8 cellular contexts compared by ENCODE assay signal in the genomic region with DNA sequence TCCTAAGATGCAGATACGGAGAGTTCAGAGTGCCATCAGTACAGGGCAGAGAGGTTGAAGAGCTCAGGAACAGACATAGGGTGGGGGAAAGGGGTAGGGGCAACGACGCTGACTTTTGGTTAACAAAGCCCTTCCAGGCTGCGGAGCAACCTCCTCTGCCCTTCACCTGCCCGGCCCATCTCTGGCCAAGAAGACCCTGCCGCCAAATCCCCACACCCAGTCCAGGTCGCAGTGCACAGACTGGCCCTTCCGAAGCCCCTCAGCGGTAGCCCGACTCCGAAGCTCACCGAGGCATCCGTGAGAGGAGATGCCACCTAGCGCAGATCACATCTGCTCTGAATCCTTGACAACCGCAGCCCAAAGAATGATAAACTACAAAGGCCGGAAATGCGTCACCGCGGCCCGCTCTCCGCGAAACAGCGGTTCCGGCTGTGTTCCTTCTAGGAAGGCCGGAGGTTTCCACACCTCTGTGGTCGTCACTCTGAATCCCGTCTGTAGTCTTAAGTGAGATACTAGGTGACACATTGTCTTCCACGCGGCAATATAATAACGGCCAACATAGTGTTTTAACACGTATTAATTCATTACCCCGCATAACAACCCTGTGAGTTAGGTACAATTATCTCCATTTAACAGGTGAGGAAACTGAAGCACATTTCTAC. TPM values are rescaled to one million over a fixed set of nuclear protein-coding genes. Genes with fewer than 3 reads are reported as not detected.
DNase-seq lines count a peak whose midpoint lies in the region; ATAC-seq, FAIRE-seq and TF ChIP-seq lines count a peak whose summit lies in the region.

Gene ZSCAN23, minus strand, starts transcription at position 380 of the 662 bp plus-strand sequence. CDS start 7,225 bp downstream, outside the sequence.

- H3K27me3 ChIP-seq in small intestine (ENCODE audit: control insufficient read depth in 2 of 2, insufficient read depth in 2 of 2, low read length in 2 of 2): peaks cover 0 to 15% of the 10 kb centered on the region in 2 donors

- 1 to 6% (median 6%) methylated on average over 32 of the region's 32 CpGs for WGBS in small intestine, 3 donors

- ATAC-seq in HG02798 (IDR thresholded peaks at IDR 0.05; ENCODE audit: poor library complexity, unreplicated experiment): peak; percentile 98
- ATAC-seq in WTC11: peak; percentile 86

- H3K27me3 Mint-ChIP-seq in WTC11 (ENCODE audit: low read depth): peaks cover 6% of the 10 kb centered on the region
- H3K27me3 Mint-ChIP-seq in immature natural killer cell (ENCODE audit: low read depth in 3 of 3): peaks cover 15 to 23% (median 22%) of the 10 kb centered on the region in 3 donors

- H3K4me1 Mint-ChIP-seq in WTC11 (peaks cover 16% of the 10 kb centered on the region), immature natural killer cell (peaks cover 24 to 31% of the 10 kb centered on the region in 2 donors)

- H3K27ac ChIP-seq in small intestine (ENCODE audit: low read depth in 1 of 2, low read length in 1 of 2): peak within 1 kb of the TSS in 1 of 2 donors; percentile 28

- CTCF ChIA-PET in WTC11 (lab: Charles Lee): interaction anchor here (1.2 to 1.5 kb wide), 2 partner anchors 88 to 99 kb away, joined by 3 read pairs; no protein-coding TSS in a partner anchor

- H3K27ac Mint-ChIP-seq in WTC11 (peak within 1 kb of the TSS; percentile 99), immature natural killer cell (peak within 1 kb of the TSS; percentile 63 to 97 (median 88))

- TF ChIP-seq CTCF in GM12865 (IDR thresholded peaks at IDR 0.05; ENCODE audit: insufficient read depth, low read depth, low read length, missing control alignments) (no peak), WTC11 (IDR thresholded peaks at IDR 0.05) (no peak), cardiac fibroblast (IDR thresholded peaks at IDR 0.05; ENCODE audit: low read depth, low read length) (no peak)

- peak within 1 kb of the TSS; percentile 66 for H3K4me3 ChIP-seq in GM12865 (ENCODE audit: low read depth, low read length)
- peak within 1 kb of the TSS; percentile 86 to 97 for H3K4me3 ChIP-seq in cardiac fibroblast (replicated peaks in 1 of 2; ENCODE audit: low read depth in 2 of 2, low read length in 2 of 2)
- H3K4me3 ChIP-seq in small intestine (ENCODE audit: low read depth in 1 of 2, low read length in 2 of 2): peak within 1 kb of the TSS; percentile 41 to 58

- H3K4me3 Mint-ChIP-seq in WTC11 (no peak within 1 kb of the TSS; the same call in none of the 2 replicates), immature natural killer cell (peak within 1 kb of the TSS; percentile 87 to 96 (median 88))

- peak; percentile 89 for DNase-seq in GM12865 (ENCODE audit: low read depth)
- peak; percentile 27 for DNase-seq in NCI-H2029 (lab: John Stamatoyannopoulos, UW)
- peak; percentile 80 for DNase-seq in WTC11 (ENCODE audit: low spot score)
- peak; percentile 88 to 93 for DNase-seq in cardiac fibroblast (ENCODE audit: low read depth in 2 of 2)
- DNase-seq in immature natural killer cell: peak; percentile 85 to 91 (median 88)
- peak; percentile 51 for DNase-seq in small intestine
- no peak for DNase-seq in NOMO-1 treated with dmso at 0.1 percent for 144 hours (lab: John Stamatoyannopoulos, UW; ENCODE audit: unreplicated experiment)

- peaks cover 16% of the 10 kb centered on the region for H3K9me3 Mint-ChIP-seq in WTC11
- peaks cover 9 to 39% (median 13%) of the 10 kb centered on the region in 6 donors for H3K9me3 Mint-ChIP-seq in immature natural killer cell

- POLR2A ChIA-PET in WTC11 (lab: Charles Lee): interaction anchor here (0.5 to 1.0 kb wide), 2 partner anchors 41 to 285 kb away, joined by 3 read pairs; no protein-coding TSS in a partner anchor

- H3K9me3 ChIP-seq in small intestine (ENCODE audit: control insufficient read depth, low read depth): no peaks in the 10 kb centered on the region

- no peak for FAIRE-seq in small intestine (lab: Jason Lieb, UNC)

- no peaks in the 10 kb centered on the region for H3K4me1 ChIP-seq in small intestine (ENCODE audit: control insufficient read depth in 2 of 2, insufficient read depth in 1 of 2, low read depth in 1 of 2, low read length in 1 of 2)

- H3K36me3 Mint-ChIP-seq in WTC11 (peaks cover 2% of the 10 kb centered on the region; the same call in 1 of the 2 replicates), immature natural killer cell (peaks cover 0 to 9% (median 4%) of the 10 kb centered on the region in 3 donors)

- no peaks in the 10 kb centered on the region for H3K36me3 ChIP-seq in small intestine (ENCODE audit: control insufficient read depth in 2 of 2, insufficient read depth in 2 of 2, low read length in 2 of 2)

TF ChIP-seq in WTC11, 78 proteins besides CTCF, POLR2A, EP300 and RAD21:
- TF ChIP-seq SP1 (CRISPR knock-in tag; conservative IDR thresholded peaks at IDR 0.05) (0 out of 2 replicates have a peak, but pooled peaks have one; percentile 21), TEAD1 (CRISPR knock-in tag; IDR thresholded peaks at IDR 0.05) (peak; percentile 64), NFYB (CRISPR knock-in tag; conservative IDR thresholded peaks at IDR 0.05; ENCODE audit: low read depth) (no peak), ZNF671 (CRISPR knock-in tag; IDR thresholded peaks at IDR 0.05) (no peak), FOXK1 (CRISPR knock-in tag; IDR thresholded peaks at IDR 0.05) (peak; percentile 90), KAT7 (CRISPR knock-in tag; IDR thresholded peaks at IDR 0.05; ENCODE audit: borderline replicate concordance) (no peak), ETV6 (CRISPR knock-in tag; IDR thresholded peaks at IDR 0.05) (peak; percentile 72; the same call in 1 of the 2 replicates), CREM (CRISPR knock-in tag; IDR thresholded peaks at IDR 0.05) (peak; percentile 87), USF1 (CRISPR knock-in tag; IDR thresholded peaks at IDR 0.05) (peak; percentile 25; the same call in 1 of the 2 replicates)
- TF ChIP-seq, protein P1, sequence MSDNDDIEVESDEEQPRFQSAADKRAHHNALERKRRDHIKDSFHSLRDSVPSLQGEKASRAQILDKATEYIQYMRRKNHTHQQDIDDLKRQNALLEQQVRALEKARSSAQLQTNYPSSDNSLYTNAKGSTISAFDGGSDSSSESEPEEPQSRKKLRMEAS (CRISPR knock-in tag; IDR thresholded peaks at IDR 0.05): peak; percentile 62
- TF ChIP-seq, protein P2, sequence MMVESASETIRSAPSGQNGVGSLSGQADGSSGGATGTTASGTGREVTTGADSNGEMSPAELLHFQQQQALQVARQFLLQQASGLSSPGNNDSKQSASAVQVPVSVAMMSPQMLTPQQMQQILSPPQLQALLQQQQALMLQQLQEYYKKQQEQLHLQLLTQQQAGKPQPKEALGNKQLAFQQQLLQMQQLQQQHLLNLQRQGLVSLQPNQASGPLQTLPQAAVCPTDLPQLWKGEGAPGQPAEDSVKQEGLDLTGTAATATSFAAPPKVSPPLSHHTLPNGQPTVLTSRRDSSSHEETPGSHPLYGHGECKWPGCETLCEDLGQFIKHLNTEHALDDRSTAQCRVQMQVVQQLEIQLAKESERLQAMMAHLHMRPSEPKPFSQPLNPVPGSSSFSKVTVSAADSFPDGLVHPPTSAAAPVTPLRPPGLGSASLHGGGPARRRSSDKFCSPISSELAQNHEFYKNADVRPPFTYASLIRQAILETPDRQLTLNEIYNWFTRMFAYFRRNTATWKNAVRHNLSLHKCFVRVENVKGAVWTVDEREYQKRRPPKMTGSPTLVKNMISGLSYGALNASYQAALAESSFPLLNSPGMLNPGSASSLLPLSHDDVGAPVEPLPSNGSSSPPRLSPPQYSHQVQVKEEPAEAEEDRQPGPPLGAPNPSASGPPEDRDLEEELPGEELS (CRISPR knock-in tag; IDR thresholded peaks at IDR 0.05): 0 out of 2 replicates have a peak, but pooled peaks have one; percentile 39
- TF ChIP-seq, protein P3, sequence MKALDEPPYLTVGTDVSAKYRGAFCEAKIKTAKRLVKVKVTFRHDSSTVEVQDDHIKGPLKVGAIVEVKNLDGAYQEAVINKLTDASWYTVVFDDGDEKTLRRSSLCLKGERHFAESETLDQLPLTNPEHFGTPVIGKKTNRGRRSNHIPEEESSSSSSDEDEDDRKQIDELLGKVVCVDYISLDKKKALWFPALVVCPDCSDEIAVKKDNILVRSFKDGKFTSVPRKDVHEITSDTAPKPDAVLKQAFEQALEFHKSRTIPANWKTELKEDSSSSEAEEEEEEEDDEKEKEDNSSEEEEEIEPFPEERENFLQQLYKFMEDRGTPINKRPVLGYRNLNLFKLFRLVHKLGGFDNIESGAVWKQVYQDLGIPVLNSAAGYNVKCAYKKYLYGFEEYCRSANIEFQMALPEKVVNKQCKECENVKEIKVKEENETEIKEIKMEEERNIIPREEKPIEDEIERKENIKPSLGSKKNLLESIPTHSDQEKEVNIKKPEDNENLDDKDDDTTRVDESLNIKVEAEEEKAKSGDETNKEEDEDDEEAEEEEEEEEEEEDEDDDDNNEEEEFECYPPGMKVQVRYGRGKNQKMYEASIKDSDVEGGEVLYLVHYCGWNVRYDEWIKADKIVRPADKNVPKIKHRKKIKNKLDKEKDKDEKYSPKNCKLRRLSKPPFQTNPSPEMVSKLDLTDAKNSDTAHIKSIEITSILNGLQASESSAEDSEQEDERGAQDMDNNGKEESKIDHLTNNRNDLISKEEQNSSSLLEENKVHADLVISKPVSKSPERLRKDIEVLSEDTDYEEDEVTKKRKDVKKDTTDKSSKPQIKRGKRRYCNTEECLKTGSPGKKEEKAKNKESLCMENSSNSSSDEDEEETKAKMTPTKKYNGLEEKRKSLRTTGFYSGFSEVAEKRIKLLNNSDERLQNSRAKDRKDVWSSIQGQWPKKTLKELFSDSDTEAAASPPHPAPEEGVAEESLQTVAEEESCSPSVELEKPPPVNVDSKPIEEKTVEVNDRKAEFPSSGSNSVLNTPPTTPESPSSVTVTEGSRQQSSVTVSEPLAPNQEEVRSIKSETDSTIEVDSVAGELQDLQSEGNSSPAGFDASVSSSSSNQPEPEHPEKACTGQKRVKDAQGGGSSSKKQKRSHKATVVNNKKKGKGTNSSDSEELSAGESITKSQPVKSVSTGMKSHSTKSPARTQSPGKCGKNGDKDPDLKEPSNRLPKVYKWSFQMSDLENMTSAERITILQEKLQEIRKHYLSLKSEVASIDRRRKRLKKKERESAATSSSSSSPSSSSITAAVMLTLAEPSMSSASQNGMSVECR (CRISPR knock-in tag; IDR thresholded peaks at IDR 0.05; ENCODE audit: borderline replicate concordance): peak; percentile 58; the same call in 1 of the 2 replicates
TF ChIP-seq in WTC11: peak in this region for 9.

RNA-seq across cellular contexts. Expression of gene ZSCAN23, which starts in this region (rescaled TPM):
- 8.7 to 9.3 TPM (median 9.0 TPM) in 3 replicates for total RNA-seq in WTC11 (2021)
- polyA plus RNA-seq in immature natural killer cell (under 1 TPM in 1 of 3 donors, not detected in 2; 0.16 TPM), small intestine (under 1 TPM in 1 of 3 donors, not detected in 2; 0.91 TPM)

Comparison
In these comparisons a context has a peak if more than half of its experiments do, and no peak if none do; other contexts are left out.
1. Peak in DNase-seq in immature natural killer cell; RNA of the gene not detected or under 1 TPM.
2. Peak in DNase-seq and H3K4me3 ChIP-seq in small intestine; RNA of the gene not detected or under 1 TPM.